Comparison of ENCODE assay signal across 11 cellular contexts in the genomic region with DNA sequence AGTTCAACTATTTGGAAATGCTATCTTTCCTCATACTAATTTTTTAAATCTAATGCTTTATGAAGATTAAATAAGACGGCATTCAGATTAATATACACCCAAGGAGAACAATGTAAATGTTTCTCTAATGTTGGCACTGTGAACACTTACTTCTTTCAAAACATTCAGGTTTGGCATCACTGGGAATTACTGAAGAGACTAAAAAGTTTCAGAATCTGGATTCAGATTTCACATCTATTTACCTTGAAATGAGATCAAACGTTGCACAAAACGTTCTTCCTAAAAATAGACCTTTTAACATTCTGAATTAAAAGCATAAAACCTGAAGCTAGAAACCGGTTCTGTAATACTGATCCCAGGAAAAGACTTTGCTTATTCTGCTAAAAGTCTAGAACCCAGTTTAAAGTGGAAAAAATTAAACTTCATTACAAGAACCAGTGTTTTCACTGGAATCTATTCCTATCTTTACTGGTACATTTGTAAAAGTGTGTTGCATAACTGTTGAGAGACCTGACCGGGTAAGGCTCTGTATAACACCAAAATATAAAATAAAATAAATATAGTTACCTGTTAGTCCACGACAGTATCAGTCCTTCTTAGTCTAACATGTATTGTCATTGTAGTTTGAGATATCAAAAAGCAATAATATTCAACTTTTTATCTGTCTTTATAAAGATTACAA.
"Had no signal": no experiment of that assay in that cellular context is flagged by ENCODE, and none has a peak within 500 bp of the region (broad histone marks: within the 10 kb centered on the region; RNA-seq: fewer than 3 reads in every experiment).

No MANE protein-coding gene starts in this region.

- FAIRE-seq: H1, H54 had no signal

- H3K9ac ChIP-seq: GM23248 had no signal

- ATAC-seq: GM23338, HCT116 had no signal

- H3K9me3 ChIP-seq: HAP-1 had no signal

- H3K4me3 ChIP-seq: GM23248, GM23338, HAP-1 had no signal

- DNase-seq: GM23248, GOT3, H7, H9, HCEC 1CT, HFFc6 had no signal

- H3K4me2 ChIP-seq: GM23338 had no signal

- H3K27ac ChIP-seq: GM23248 had no signal

- H2AFZ ChIP-seq: GM23248, GM23338 had no signal

- H3K4me1 ChIP-seq: HAP-1 had no signal

- H3K36me3 ChIP-seq: HAP-1 had no signal
